In the genomic region with DNA sequence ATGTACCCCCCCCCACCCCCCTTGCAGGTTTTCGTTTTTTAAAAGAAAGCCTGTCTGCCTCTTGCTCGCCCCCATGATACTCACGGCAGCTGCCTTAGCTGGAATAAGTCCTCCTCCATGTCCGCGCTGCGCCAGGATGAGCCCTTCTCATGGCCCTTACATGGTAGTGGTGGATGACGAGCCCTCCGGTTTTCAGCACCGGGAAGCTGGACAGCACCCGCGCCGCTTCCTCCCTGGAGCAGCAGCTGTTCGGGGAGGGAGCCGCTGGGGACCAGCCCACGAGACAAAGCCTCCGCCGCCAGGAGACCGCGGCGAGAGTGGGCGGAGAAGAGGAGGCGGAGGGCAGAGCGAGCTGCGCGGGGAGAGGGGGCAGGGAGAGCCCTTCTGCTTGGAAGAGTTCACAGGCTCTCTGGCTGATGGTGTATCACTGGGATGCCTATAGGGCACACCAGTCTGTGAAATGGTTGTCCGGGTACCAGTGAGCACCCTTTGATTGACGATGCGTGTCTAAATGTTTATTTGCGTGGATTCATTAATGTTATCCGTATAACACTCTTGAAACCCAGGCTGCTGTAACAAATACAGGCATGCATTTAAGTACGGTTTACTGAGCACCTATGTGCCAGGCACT, we compare ENCODE assay signal across 1 cellular context.
TF ChIP-seq lines count a peak whose summit lies in the region.

A gene with protein sequence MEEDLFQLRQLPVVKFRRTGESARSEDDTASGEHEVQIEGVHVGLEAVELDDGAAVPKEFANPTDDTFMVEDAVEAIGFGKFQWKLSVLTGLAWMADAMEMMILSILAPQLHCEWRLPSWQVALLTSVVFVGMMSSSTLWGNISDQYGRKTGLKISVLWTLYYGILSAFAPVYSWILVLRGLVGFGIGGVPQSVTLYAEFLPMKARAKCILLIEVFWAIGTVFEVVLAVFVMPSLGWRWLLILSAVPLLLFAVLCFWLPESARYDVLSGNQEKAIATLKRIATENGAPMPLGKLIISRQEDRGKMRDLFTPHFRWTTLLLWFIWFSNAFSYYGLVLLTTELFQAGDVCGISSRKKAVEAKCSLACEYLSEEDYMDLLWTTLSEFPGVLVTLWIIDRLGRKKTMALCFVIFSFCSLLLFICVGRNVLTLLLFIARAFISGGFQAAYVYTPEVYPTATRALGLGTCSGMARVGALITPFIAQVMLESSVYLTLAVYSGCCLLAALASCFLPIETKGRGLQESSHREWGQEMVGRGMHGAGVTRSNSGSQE (minus strand): TSS at position 319 of the 631 bp plus-strand sequence. CDS start 200 bp downstream, at position 119.

TF ChIP-seq in WTC11, 78 proteins besides CTCF, POLR2A, EP300 and RAD21 (continued from another document and continues in another):
- TF ChIP-seq, protein P1, sequence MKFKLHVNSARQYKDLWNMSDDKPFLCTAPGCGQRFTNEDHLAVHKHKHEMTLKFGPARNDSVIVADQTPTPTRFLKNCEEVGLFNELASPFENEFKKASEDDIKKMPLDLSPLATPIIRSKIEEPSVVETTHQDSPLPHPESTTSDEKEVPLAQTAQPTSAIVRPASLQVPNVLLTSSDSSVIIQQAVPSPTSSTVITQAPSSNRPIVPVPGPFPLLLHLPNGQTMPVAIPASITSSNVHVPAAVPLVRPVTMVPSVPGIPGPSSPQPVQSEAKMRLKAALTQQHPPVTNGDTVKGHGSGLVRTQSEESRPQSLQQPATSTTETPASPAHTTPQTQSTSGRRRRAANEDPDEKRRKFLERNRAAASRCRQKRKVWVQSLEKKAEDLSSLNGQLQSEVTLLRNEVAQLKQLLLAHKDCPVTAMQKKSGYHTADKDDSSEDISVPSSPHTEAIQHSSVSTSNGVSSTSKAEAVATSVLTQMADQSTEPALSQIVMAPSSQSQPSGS (CRISPR knock-in tag; IDR thresholded peaks at IDR 0.05; ENCODE audit: borderline replicate concordance, low read depth), result no peak; the same call in 1 of the 2 replicates
- TF ChIP-seq, protein P2, sequence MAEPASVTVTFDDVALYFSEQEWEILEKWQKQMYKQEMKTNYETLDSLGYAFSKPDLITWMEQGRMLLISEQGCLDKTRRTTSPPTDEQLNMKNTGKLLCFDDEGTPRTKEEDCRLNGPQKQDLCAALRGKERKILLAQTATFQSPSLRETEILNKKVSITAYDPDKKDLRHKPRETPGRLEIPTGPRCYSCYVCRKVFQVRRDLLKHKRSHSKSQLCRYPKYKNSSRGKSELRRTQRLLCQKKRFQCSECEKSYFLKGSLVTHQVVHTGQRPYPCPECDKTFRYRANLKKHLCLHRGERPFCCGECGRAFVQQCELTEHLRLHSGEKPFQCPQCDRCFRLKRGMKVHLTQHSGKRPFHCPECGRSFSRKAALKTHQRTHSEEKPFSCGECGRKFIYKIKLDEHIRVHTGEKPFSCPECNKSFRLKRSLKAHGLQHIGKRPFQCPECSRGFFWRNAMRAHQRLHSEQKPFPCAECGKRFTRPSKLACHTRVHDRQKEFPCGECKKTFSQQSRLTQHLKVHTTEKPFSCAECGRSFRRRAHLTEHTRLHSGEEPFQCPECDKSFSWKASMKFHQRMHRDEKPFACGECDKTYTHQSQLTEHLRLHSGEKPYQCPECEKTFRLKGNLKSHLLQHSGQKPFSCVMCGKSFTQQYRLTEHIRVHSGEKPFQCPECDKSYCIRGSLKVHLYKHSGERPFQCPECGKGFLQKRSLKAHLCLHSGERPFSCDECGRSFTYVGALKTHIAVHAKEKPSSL (CRISPR knock-in tag; conservative IDR thresholded peaks at IDR 0.05), result no peak
- TF ChIP-seq, protein P3, sequence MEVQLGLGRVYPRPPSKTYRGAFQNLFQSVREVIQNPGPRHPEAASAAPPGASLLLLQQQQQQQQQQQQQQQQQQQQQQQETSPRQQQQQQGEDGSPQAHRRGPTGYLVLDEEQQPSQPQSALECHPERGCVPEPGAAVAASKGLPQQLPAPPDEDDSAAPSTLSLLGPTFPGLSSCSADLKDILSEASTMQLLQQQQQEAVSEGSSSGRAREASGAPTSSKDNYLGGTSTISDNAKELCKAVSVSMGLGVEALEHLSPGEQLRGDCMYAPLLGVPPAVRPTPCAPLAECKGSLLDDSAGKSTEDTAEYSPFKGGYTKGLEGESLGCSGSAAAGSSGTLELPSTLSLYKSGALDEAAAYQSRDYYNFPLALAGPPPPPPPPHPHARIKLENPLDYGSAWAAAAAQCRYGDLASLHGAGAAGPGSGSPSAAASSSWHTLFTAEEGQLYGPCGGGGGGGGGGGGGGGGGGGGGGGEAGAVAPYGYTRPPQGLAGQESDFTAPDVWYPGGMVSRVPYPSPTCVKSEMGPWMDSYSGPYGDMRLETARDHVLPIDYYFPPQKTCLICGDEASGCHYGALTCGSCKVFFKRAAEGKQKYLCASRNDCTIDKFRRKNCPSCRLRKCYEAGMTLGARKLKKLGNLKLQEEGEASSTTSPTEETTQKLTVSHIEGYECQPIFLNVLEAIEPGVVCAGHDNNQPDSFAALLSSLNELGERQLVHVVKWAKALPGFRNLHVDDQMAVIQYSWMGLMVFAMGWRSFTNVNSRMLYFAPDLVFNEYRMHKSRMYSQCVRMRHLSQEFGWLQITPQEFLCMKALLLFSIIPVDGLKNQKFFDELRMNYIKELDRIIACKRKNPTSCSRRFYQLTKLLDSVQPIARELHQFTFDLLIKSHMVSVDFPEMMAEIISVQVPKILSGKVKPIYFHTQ (CRISPR knock-in tag; IDR thresholded peaks at IDR 0.05), result no peak
- TF ChIP-seq SOX15 (CRISPR knock-in tag; IDR thresholded peaks at IDR 0.05), result no peak
- no peak; the same call in 1 of the 2 replicates for TF ChIP-seq NR2C2 (CRISPR knock-in tag; IDR thresholded peaks at IDR 0.05)
- no peak for TF ChIP-seq IRF2 (CRISPR knock-in tag; IDR thresholded peaks at IDR 0.05; ENCODE audit: borderline replicate concordance, low read depth)
- TF ChIP-seq, protein P4, sequence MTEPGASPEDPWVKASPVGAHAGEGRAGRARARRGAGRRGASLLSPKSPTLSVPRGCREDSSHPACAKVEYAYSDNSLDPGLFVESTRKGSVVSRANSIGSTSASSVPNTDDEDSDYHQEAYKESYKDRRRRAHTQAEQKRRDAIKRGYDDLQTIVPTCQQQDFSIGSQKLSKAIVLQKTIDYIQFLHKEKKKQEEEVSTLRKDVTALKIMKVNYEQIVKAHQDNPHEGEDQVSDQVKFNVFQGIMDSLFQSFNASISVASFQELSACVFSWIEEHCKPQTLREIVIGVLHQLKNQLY (CRISPR knock-in tag; IDR thresholded peaks at IDR 0.05), result 0 out of 2 replicates have a peak, but pooled peaks have one; percentile 87
- TF ChIP-seq TP53 (CRISPR knock-in tag; IDR thresholded peaks at IDR 0.05), result peak; percentile 96
- TF ChIP-seq NFYB (CRISPR knock-in tag; conservative IDR thresholded peaks at IDR 0.05; ENCODE audit: low read depth), result no peak
- TF ChIP-seq FOXJ3 (CRISPR knock-in tag; IDR thresholded peaks at IDR 0.05; ENCODE audit: borderline replicate concordance), result no peak
- 0 out of 2 replicates have a peak, but pooled peaks have one; percentile 55 for TF ChIP-seq ZNF317 (CRISPR knock-in tag; IDR thresholded peaks at IDR 0.05; ENCODE audit: borderline replicate concordance, low read depth)
- TF ChIP-seq, protein P5, sequence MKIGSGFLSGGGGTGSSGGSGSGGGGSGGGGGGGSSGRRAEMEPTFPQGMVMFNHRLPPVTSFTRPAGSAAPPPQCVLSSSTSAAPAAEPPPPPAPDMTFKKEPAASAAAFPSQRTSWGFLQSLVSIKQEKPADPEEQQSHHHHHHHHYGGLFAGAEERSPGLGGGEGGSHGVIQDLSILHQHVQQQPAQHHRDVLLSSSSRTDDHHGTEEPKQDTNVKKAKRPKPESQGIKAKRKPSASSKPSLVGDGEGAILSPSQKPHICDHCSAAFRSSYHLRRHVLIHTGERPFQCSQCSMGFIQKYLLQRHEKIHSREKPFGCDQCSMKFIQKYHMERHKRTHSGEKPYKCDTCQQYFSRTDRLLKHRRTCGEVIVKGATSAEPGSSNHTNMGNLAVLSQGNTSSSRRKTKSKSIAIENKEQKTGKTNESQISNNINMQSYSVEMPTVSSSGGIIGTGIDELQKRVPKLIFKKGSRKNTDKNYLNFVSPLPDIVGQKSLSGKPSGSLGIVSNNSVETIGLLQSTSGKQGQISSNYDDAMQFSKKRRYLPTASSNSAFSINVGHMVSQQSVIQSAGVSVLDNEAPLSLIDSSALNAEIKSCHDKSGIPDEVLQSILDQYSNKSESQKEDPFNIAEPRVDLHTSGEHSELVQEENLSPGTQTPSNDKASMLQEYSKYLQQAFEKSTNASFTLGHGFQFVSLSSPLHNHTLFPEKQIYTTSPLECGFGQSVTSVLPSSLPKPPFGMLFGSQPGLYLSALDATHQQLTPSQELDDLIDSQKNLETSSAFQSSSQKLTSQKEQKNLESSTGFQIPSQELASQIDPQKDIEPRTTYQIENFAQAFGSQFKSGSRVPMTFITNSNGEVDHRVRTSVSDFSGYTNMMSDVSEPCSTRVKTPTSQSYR (CRISPR knock-in tag; IDR thresholded peaks at IDR 0.05), result peak; percentile 88; the same call in 1 of the 2 replicates
- no peak for TF ChIP-seq MXD4 (CRISPR knock-in tag; IDR thresholded peaks at IDR 0.05; ENCODE audit: borderline replicate concordance)
- TF ChIP-seq, protein P6, sequence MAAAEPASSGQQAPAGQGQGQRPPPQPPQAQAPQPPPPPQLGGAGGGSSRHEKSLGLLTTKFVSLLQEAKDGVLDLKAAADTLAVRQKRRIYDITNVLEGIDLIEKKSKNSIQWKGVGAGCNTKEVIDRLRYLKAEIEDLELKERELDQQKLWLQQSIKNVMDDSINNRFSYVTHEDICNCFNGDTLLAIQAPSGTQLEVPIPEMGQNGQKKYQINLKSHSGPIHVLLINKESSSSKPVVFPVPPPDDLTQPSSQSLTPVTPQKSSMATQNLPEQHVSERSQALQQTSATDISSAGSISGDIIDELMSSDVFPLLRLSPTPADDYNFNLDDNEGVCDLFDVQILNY (CRISPR knock-in tag; IDR thresholded peaks at IDR 0.05), result peak; percentile 75; the same call in 1 of the 2 replicates
- TF ChIP-seq EMX1 (CRISPR knock-in tag; IDR thresholded peaks at IDR 0.05), result no peak
- TF ChIP-seq FOXP1 (CRISPR knock-in tag; IDR thresholded peaks at IDR 0.05; ENCODE audit: borderline replicate concordance), result peak; percentile 98
- no peak for TF ChIP-seq ELF4 (CRISPR knock-in tag; IDR thresholded peaks at IDR 0.05; ENCODE audit: low read depth)
- TF ChIP-seq, protein P7, sequence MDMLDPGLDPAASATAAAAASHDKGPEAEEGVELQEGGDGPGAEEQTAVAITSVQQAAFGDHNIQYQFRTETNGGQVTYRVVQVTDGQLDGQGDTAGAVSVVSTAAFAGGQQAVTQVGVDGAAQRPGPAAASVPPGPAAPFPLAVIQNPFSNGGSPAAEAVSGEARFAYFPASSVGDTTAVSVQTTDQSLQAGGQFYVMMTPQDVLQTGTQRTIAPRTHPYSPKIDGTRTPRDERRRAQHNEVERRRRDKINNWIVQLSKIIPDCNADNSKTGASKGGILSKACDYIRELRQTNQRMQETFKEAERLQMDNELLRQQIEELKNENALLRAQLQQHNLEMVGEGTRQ (CRISPR knock-in tag; IDR thresholded peaks at IDR 0.05), result no peak; the same call in 1 of the 2 replicates
- TF ChIP-seq NR1H2 (CRISPR knock-in tag; IDR thresholded peaks at IDR 0.05), result no peak
- TF ChIP-seq, protein P8, sequence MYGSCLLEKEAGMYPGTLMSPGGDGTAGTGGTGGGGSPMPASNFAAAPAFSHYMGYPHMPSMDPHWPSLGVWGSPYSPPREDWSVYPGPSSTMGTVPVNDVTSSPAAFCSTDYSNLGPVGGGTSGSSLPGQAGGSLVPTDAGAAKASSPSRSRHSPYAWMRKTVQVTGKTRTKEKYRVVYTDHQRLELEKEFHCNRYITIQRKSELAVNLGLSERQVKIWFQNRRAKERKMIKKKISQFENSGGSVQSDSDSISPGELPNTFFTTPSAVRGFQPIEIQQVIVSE (CRISPR knock-in tag; IDR thresholded peaks at IDR 0.05; ENCODE audit: borderline replicate concordance), result no peak
- TF ChIP-seq, protein P9, sequence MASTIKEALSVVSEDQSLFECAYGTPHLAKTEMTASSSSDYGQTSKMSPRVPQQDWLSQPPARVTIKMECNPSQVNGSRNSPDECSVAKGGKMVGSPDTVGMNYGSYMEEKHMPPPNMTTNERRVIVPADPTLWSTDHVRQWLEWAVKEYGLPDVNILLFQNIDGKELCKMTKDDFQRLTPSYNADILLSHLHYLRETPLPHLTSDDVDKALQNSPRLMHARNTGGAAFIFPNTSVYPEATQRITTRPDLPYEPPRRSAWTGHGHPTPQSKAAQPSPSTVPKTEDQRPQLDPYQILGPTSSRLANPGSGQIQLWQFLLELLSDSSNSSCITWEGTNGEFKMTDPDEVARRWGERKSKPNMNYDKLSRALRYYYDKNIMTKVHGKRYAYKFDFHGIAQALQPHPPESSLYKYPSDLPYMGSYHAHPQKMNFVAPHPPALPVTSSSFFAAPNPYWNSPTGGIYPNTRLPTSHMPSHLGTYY (CRISPR knock-in tag; IDR thresholded peaks at IDR 0.05), result no peak
- TF ChIP-seq HMGA2 (CRISPR knock-in tag; IDR thresholded peaks at IDR 0.05), result no peak
- 0 out of 2 replicates have a peak, but pooled peaks have one; percentile 44 for TF ChIP-seq ZNF121 (CRISPR knock-in tag; IDR thresholded peaks at IDR 0.05)
- peak; percentile 44; the same call in 1 of the 2 replicates for TF ChIP-seq ZNF263 (CRISPR knock-in tag; IDR thresholded peaks at IDR 0.05; ENCODE audit: low read depth)
- TF ChIP-seq, protein P10, sequence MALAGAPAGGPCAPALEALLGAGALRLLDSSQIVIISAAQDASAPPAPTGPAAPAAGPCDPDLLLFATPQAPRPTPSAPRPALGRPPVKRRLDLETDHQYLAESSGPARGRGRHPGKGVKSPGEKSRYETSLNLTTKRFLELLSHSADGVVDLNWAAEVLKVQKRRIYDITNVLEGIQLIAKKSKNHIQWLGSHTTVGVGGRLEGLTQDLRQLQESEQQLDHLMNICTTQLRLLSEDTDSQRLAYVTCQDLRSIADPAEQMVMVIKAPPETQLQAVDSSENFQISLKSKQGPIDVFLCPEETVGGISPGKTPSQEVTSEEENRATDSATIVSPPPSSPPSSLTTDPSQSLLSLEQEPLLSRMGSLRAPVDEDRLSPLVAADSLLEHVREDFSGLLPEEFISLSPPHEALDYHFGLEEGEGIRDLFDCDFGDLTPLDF (CRISPR knock-in tag; IDR thresholded peaks at IDR 0.05), result peak; percentile 93
- TF ChIP-seq TEAD4 (CRISPR knock-in tag; IDR thresholded peaks at IDR 0.05), result no peak; the same call in 1 of the 2 replicates
- TF ChIP-seq ZNF232 (CRISPR knock-in tag; IDR thresholded peaks at IDR 0.05), result peak; percentile 84; the same call in 1 of the 2 replicates
- peak; percentile 93 for TF ChIP-seq ZBTB21 (CRISPR knock-in tag; IDR thresholded peaks at IDR 0.05; ENCODE audit: borderline replicate concordance)
